13 cellular contexts compared by ENCODE assay signal in the genomic region with DNA sequence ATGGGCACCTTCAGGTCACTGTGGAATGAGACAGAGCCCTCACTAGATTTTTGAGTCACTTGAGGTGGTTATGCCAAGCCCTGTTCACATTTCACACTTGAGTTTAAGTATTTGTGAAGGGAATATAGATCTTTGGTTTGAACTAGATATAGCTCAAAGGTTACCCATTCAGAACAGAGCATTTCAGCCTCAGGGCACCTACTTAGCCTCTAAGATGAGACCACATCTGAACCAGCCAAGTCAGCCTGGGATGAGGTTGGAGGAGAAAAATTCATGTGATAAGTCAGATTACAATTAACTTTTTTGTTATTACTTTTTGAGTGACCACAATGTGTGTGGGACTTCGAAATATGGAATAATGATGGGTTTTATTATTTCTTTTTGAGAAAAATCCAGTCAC.
A peak's percentile ranks its signal among the peaks of the same experiment; 100 is the strongest.
DNase-seq lines count a peak whose midpoint lies in the region; ATAC-seq and TF ChIP-seq lines count a peak whose summit lies in the region.
"Had no signal": no experiment of that assay in that cellular context is flagged by ENCODE, and none has a peak within 500 bp of the region (broad histone marks: within the 10 kb centered on the region; RNA-seq: fewer than 3 reads in every experiment).

No MANE protein-coding gene starts in this region.

- WGBS in GM23248 (ENCODE audit: low coverage in 1 of 2, low lambda C conversion rate in 2 of 2, missing lambda C conversion rate in 2 of 2), 2 experiments = 98 to 100% methylated on average over 1 of the region's 1 CpG
- WGBS in gastroesophageal sphincter (ENCODE audit: low coverage in 1 of 2), 2 donors = 59 to 91% methylated on average over 1 of the region's 1 CpG

- peaks cover 32% of the 10 kb centered on the region; the same call in 1 of the 2 replicates for H4K20me1 ChIP-seq in GM23248 (ENCODE audit: insufficient read depth)

- H3K4me3 Mint-ChIP-seq in activated T-helper 2 cell treated with anti-CD3 and anti-CD28 coated beads, Interferon-gamma antibody, Interleukin-2, Interleukin-4, amounts not matched to agents 10 μg/mL and 5 μg/mL and 100 μg/mL, durations not matched to agents 14 hours and 24 hours and 36 hours (ENCODE audit: low read depth) = no peak overlapping the region
- H3K4me3 Mint-ChIP-seq: CD14-positive monocyte, memory B cell had no signal

- ATAC-seq in RWPE2 (ENCODE audit: low read depth) (no peak), gastroesophageal sphincter (no peak), HG02588 (IDR thresholded peaks at IDR 0.05; ENCODE audit: unreplicated experiment) (no peak), GM21825 (IDR thresholded peaks at IDR 0.05; ENCODE audit: unreplicated experiment) (no peak)

- H3K9me2 ChIP-seq in GM23248 (ENCODE audit: insufficient read depth) = no peaks in the 10 kb centered on the region

- H3K36me3 Mint-ChIP-seq in activated T-helper 2 cell treated with anti-CD3 and anti-CD28 coated beads, Interferon-gamma antibody, Interleukin-2, Interleukin-4, amounts not matched to agents 10 μg/mL and 5 μg/mL and 100 μg/mL, durations not matched to agents 14 hours and 24 hours and 36 hours (ENCODE audit: low read depth) = no peaks in the 10 kb centered on the region
- H3K36me3 Mint-ChIP-seq: CD14-positive monocyte, memory B cell had no signal

- peak overlapping the region; percentile 9; the same call in 1 of the 2 replicates for H3K27ac ChIP-seq in GM23248
- H3K27ac ChIP-seq in RWPE2 (ENCODE audit: poor library complexity, severe bottlenecking) = peak overlapping the region; percentile 94
- peak overlapping the region in 3 of 4 donors; percentile 64 to 76 (median 71) for H3K27ac ChIP-seq in gastroesophageal sphincter
- peak overlapping the region; percentile 11 for H3K27ac ChIP-seq in rectal smooth muscle tissue (ENCODE audit: low read depth, low read length)

- intact Hi-C loops in activated T-helper 2 cell treated with anti-CD3 and anti-CD28 coated beads, Interferon-gamma antibody, Interleukin-2, Interleukin-4, amounts not matched to agents 10 μg/mL and 5 μg/mL and 100 μg/mL, durations not matched to agents 14 hours and 24 hours and 36 hours (cut with micrococcal nuclease) = loop anchor here (2.0 kb wide), 1 partner anchor 13 kb away; no protein-coding TSS in a partner anchor

- H3K4me1 ChIP-seq in GM23248 (ENCODE audit: insufficient read depth) = peaks cover 39% of the 10 kb centered on the region
- H3K4me1 ChIP-seq in RWPE2 (ENCODE audit: insufficient read depth, poor library complexity, severe bottlenecking) = peaks cover 75% of the 10 kb centered on the region
- H3K4me1 ChIP-seq in gastroesophageal sphincter = peaks cover 3 to 75% (median 18%) of the 10 kb centered on the region in 3 donors
- peaks cover 36% of the 10 kb centered on the region for H3K4me1 ChIP-seq in rectal smooth muscle tissue (ENCODE audit: control insufficient read depth, insufficient read depth, low read length)

- H3K27ac Mint-ChIP-seq in activated T-helper 2 cell treated with anti-CD3 and anti-CD28 coated beads, Interferon-gamma antibody, Interleukin-2, Interleukin-4, amounts not matched to agents 10 μg/mL and 5 μg/mL and 100 μg/mL, durations not matched to agents 14 hours and 24 hours and 36 hours = no peak overlapping the region
- H3K27ac Mint-ChIP-seq: CD14-positive monocyte, memory B cell had no signal

- no peaks in the 10 kb centered on the region for H3K9me3 ChIP-seq in GM23248 (ENCODE audit: low read depth)
- no peaks in the 10 kb centered on the region for H3K9me3 ChIP-seq in RWPE2 (ENCODE audit: severe bottlenecking)
- H3K9me3 ChIP-seq in gastroesophageal sphincter = no peaks in the 10 kb centered on the region

- no peak overlapping the region for H3K4me2 ChIP-seq in GM23248 (ENCODE audit: unreplicated experiment)

- peaks cover 100% of the 10 kb centered on the region for H3K79me2 ChIP-seq in GM23248 (ENCODE audit: insufficient read depth)

- no peaks in the 10 kb centered on the region for H3K27me3 ChIP-seq in GM23248 (replicated peaks; ENCODE audit: insufficient read depth)
- no peaks in the 10 kb centered on the region for H3K27me3 ChIP-seq in RWPE2 (ENCODE audit: insufficient read depth, poor library complexity, severe bottlenecking)
- H3K27me3 ChIP-seq in gastroesophageal sphincter = no peaks in the 10 kb centered on the region
- H3K27me3 ChIP-seq in rectal smooth muscle tissue (ENCODE audit: control insufficient read depth, insufficient read depth, low read length) = no peaks in the 10 kb centered on the region

- no peaks in the 10 kb centered on the region for H3K9me3 Mint-ChIP-seq in activated T-helper 2 cell treated with anti-CD3 and anti-CD28 coated beads, Interferon-gamma antibody, Interleukin-2, Interleukin-4, amounts not matched to agents 10 μg/mL and 5 μg/mL and 100 μg/mL, durations not matched to agents 14 hours and 24 hours and 36 hours

- no peak overlapping the region for H3K9ac ChIP-seq in GM23248
- no peak overlapping the region for H3K9ac ChIP-seq in rectal smooth muscle tissue (ENCODE audit: low read length)

- H3K27me3 Mint-ChIP-seq in activated T-helper 2 cell treated with anti-CD3 and anti-CD28 coated beads, Interferon-gamma antibody, Interleukin-2, Interleukin-4, amounts not matched to agents 10 μg/mL and 5 μg/mL and 100 μg/mL, durations not matched to agents 14 hours and 24 hours and 36 hours (ENCODE audit: low read depth) = peaks cover 54% of the 10 kb centered on the region

- no peaks in the 10 kb centered on the region for H3K4me1 Mint-ChIP-seq in activated T-helper 2 cell treated with anti-CD3 and anti-CD28 coated beads, Interferon-gamma antibody, Interleukin-2, Interleukin-4, amounts not matched to agents 10 μg/mL and 5 μg/mL and 100 μg/mL, durations not matched to agents 14 hours and 24 hours and 36 hours (ENCODE audit: low read depth)
- H3K4me1 Mint-ChIP-seq: CD14-positive monocyte, memory B cell had no signal

- H3K4me3 ChIP-seq in GM23248 (no peak overlapping the region), RWPE2 (ENCODE audit: severe bottlenecking) (no peak overlapping the region), gastroesophageal sphincter (no peak overlapping the region), rectal smooth muscle tissue (ENCODE audit: low read length) (no peak overlapping the region)

- TF ChIP-seq EP300 in gastroesophageal sphincter (IDR thresholded peaks at IDR 0.05) = no peak

- H2AFZ ChIP-seq in GM23248 = no peak overlapping the region

- in situ Hi-C loops in GM23248 (cut with MboI) = no loop called here

- H3F3A ChIP-seq in GM23248 (ENCODE audit: insufficient read depth) = peaks cover 41% of the 10 kb centered on the region

- TF ChIP-seq CTCF in RWPE2 (IDR thresholded peaks at IDR 0.05; ENCODE audit: poor library complexity, severe bottlenecking) (no peak), gastroesophageal sphincter (IDR thresholded peaks at IDR 0.05) (no peak)

- no peaks in the 10 kb centered on the region for H3K36me3 ChIP-seq in GM23248 (ENCODE audit: low read depth)
- 0 out of 2 replicates have a peak, but pooled peaks cover 4% of the 10 kb centered on the region for H3K36me3 ChIP-seq in RWPE2 (ENCODE audit: low read depth)
- H3K36me3 ChIP-seq in gastroesophageal sphincter = no peaks in the 10 kb centered on the region
- no peaks in the 10 kb centered on the region for H3K36me3 ChIP-seq in rectal smooth muscle tissue (ENCODE audit: control insufficient read depth, insufficient read depth, low read length)

- DNase-seq in GM23248 (no peak), RWPE2 (ENCODE audit: low spot score) (no peak), NCI-H1694 (lab: John Stamatoyannopoulos, UW) (no peak)
- no peak for DNase-seq in activated T-helper 2 cell treated with anti-CD3 and anti-CD28 coated beads, Interferon-gamma antibody, Interleukin-2, Interleukin-4, amounts not matched to agents 10 μg/mL and 5 μg/mL and 100 μg/mL, durations not matched to agents 14 hours and 24 hours and 36 hours (ENCODE audit: low spot score)
- DNase-seq: activated naive CD4-positive, alpha-beta T cell treated with anti-CD3 and anti-CD28 coated beads, Interleukin-2, amount 50 U/mL, for 16 hours; cerebellar nuclear complex; MV-4-11 had no signal

- no peak for TF ChIP-seq POLR2A in gastroesophageal sphincter (IDR thresholded peaks at IDR 0.05)

Comparison
In these comparisons a context has a peak if more than half of its experiments do, and no peak if none do; other contexts are left out.
1. H3K27ac ChIP-seq: peak in every context shown above with its lines; median percentile 94 in RWPE2; 71 in gastroesophageal sphincter; 11 in rectal smooth muscle tissue; 9 in GM23248.